8 cellular contexts compared by ENCODE assay signal in genomic region chr22:26672590-26673468, GRCh38. TPM values are rescaled to one million over a fixed set of nuclear protein-coding genes. Genes with fewer than 3 reads are reported as not detected.
A peak's percentile ranks its signal among the peaks of the same experiment; 100 is the strongest.
DNase-seq lines count a peak whose midpoint lies in the region; ATAC-seq, FAIRE-seq and TF ChIP-seq lines count a peak whose summit lies in the region.

No MANE protein-coding gene starts in this region.

- peak; percentile 66 for ATAC-seq in foreskin keratinocyte

- peak overlapping the region; percentile 95 for H3K4me2 ChIP-seq in neuronal stem cell (ENCODE audit: insufficient read depth, low read length, poor library complexity, severe bottlenecking)

- FAIRE-seq in G401.6 (lab: Jason Lieb, UNC), result peak; percentile 99
- no peak for FAIRE-seq in H54 (lab: Jason Lieb, UNC)

- peak overlapping the region; percentile 87 for H3K9ac ChIP-seq in neuronal stem cell (ENCODE audit: low read depth, low read length, poor library complexity)
- H3K9ac ChIP-seq in subcutaneous abdominal adipose tissue (ENCODE audit: low read length in 5 of 5), result peak overlapping the region; percentile 87 to 98 (median 95)

- TF ChIP-seq POLR2A in H54 (IDR thresholded peaks at IDR 0.05; ENCODE audit: low read depth, low read length), result peak; percentile 37; the same call in 1 of the 2 replicates

- peak overlapping the region; percentile 33 for H2BK5ac ChIP-seq in neuronal stem cell (ENCODE audit: low read length)

- TF ChIP-seq CTCF in foreskin keratinocyte (conservative IDR thresholded peaks at IDR 0.05), result peak; percentile 77

- H3K27me3 ChIP-seq in foreskin keratinocyte (no peaks in the 10 kb centered on the region), neuronal stem cell (ENCODE audit: control insufficient read depth in 3 of 3, insufficient read depth in 3 of 3, low read depth in 1 of 3, low read length in 3 of 3) (no peaks in the 10 kb centered on the region), subcutaneous abdominal adipose tissue (ENCODE audit: control insufficient read depth in 5 of 5, insufficient read depth in 4 of 5, low read length in 5 of 5) (no peaks in the 10 kb centered on the region)

- peak overlapping the region; percentile 87 for H3K18ac ChIP-seq in neuronal stem cell (ENCODE audit: low read length)

- H2AK5ac ChIP-seq in neuronal stem cell (ENCODE audit: low read depth, low read length), result no peak overlapping the region

- peak overlapping the region; percentile 82 for H3K23ac ChIP-seq in neuronal stem cell (ENCODE audit: low read depth, low read length, poor library complexity)

- H3K9me3 ChIP-seq in neuronal stem cell (replicated peaks in 1 of 2; ENCODE audit: control insufficient read depth in 2 of 2, insufficient read depth in 1 of 2, low read depth in 1 of 2, low read length in 2 of 2) (no peaks in the 10 kb centered on the region), subcutaneous abdominal adipose tissue (ENCODE audit: control insufficient read depth in 5 of 5, low read length in 5 of 5) (no peaks in the 10 kb centered on the region)

- DNase-seq in H54 (ENCODE audit: insufficient read length, low spot score), result peak; percentile 56
- peak; percentile 93 for DNase-seq in M059J (ENCODE audit: low read depth)
- DNase-seq in SIG-M5 treated with dmso at 0.1 percent for 504 hours (lab: John Stamatoyannopoulos, UW; ENCODE audit: unreplicated experiment), result peak; percentile 94
- DNase-seq in activated naive CD4-positive, alpha-beta T cell (lab: John Stamatoyannopoulos, UW), result peak; percentile 57 to 85 (median 69)
- peak; percentile 90 to 93 for DNase-seq in foreskin keratinocyte
- peak; percentile 89 for DNase-seq in neuronal stem cell (ENCODE audit: low spot score)

- no peak overlapping the region for H4K91ac ChIP-seq in neuronal stem cell (ENCODE audit: low read depth, low read length, poor library complexity)

- peak overlapping the region; percentile 66 for H2AFZ ChIP-seq in neuronal stem cell (ENCODE audit: low read length)

- H3K36me3 ChIP-seq in neuronal stem cell (replicated peaks in 1 of 2; ENCODE audit: control insufficient read depth in 2 of 2, insufficient read depth in 2 of 2, low read length in 2 of 2), result peaks cover 10 to 36% of the 10 kb centered on the region in 2 donors
- H3K36me3 ChIP-seq in subcutaneous abdominal adipose tissue (ENCODE audit: control insufficient read depth in 5 of 5, insufficient read depth in 5 of 5, low read length in 5 of 5), result no peaks in the 10 kb centered on the region

- H4K8ac ChIP-seq in neuronal stem cell (ENCODE audit: low read depth, low read length), result no peak overlapping the region

- H3K4me1 ChIP-seq in foreskin keratinocyte, result peaks cover 19% of the 10 kb centered on the region
- peaks cover 17 to 27% of the 10 kb centered on the region in 2 donors for H3K4me1 ChIP-seq in neuronal stem cell (ENCODE audit: control insufficient read depth in 2 of 2, insufficient read depth in 1 of 2, low read depth in 1 of 2, low read length in 2 of 2)
- peaks cover 9 to 40% (median 29%) of the 10 kb centered on the region in 5 donors for H3K4me1 ChIP-seq in subcutaneous abdominal adipose tissue (ENCODE audit: control insufficient read depth in 5 of 5, insufficient read depth in 5 of 5, low read length in 5 of 5)

- H3K27ac ChIP-seq in foreskin keratinocyte, result peak overlapping the region; percentile 98
- H3K27ac ChIP-seq in neuronal stem cell (replicated peaks; ENCODE audit: low read length), result peak overlapping the region; percentile 95
- peak overlapping the region; percentile 98 for H3K27ac ChIP-seq in subcutaneous abdominal adipose tissue (ENCODE audit: low read depth, low read length)

- WGBS in neuronal stem cell (ENCODE audit: extremely low coverage in 2 of 2, insufficient read length in 2 of 2, insufficient replicate concordance in 1 of 2), 2 donors, result no CpG with 5 or more reads among the region's 36 CpGs

- H3K4ac ChIP-seq in neuronal stem cell (ENCODE audit: low read length), result no peak overlapping the region

- peaks cover 2% of the 10 kb centered on the region for H3K79me1 ChIP-seq in neuronal stem cell (ENCODE audit: low read depth, low read length)

- H2BK15ac ChIP-seq in neuronal stem cell (ENCODE audit: low read length), result no peak overlapping the region

- H3K4me3 ChIP-seq in neuronal stem cell (ENCODE audit: low read length in 2 of 2), result peak overlapping the region; percentile 68 to 82
- peak overlapping the region; percentile 72 to 95 (median 87) for H3K4me3 ChIP-seq in subcutaneous abdominal adipose tissue (ENCODE audit: low read depth in 1 of 5, low read length in 5 of 5)

- H2BK120ac ChIP-seq in neuronal stem cell (ENCODE audit: low read depth, low read length), result no peak overlapping the region

- no peak overlapping the region for H2BK12ac ChIP-seq in neuronal stem cell (ENCODE audit: low read length)

- no peak overlapping the region for H3K14ac ChIP-seq in neuronal stem cell (ENCODE audit: low read length)

RNA-seq across cellular contexts. Expression of gene MIAT, which starts 15.4 kb away (rescaled TPM):
- 0.02 TPM in 2 replicates for total RNA-seq in M059J (2014; rRNA removed; shearing (Covaris generic))
- total RNA-seq in foreskin keratinocyte, result 0.28 and 0.37 TPM in 2 replicates
- polyA plus RNA-seq in foreskin keratinocyte, result 0.02 and 0.04 TPM in 2 replicates
- 42.5 TPM for polyA plus RNA-seq in neuronal stem cell (2013, experiment 1 of 2)
- 40.0 TPM for polyA plus RNA-seq in neuronal stem cell (2013, experiment 2 of 2)

RNA-seq across cellular contexts. Expression of gene CRYBA4, which starts 51.1 kb away (rescaled TPM):
- not detected in 2 replicates for total RNA-seq in M059J (2014; rRNA removed; shearing (Covaris generic))
- total RNA-seq in foreskin keratinocyte, result not detected in 2 replicates
- polyA plus RNA-seq in foreskin keratinocyte, result not detected in 2 replicates
- 1.1 TPM for polyA plus RNA-seq in neuronal stem cell (2013, experiment 1 of 2)
- 1.2 TPM for polyA plus RNA-seq in neuronal stem cell (2013, experiment 2 of 2)

RNA-seq across cellular contexts. Expression of gene CRYBB1, which starts 55.0 kb away (rescaled TPM):
- total RNA-seq in M059J (2014; rRNA removed; shearing (Covaris generic)), result not detected in 2 replicates
- total RNA-seq in foreskin keratinocyte, result not detected in 2 replicates
- not detected in 2 replicates for polyA plus RNA-seq in foreskin keratinocyte
- 0.14 TPM for polyA plus RNA-seq in neuronal stem cell (2013, experiment 1 of 2)
- 0.12 TPM for polyA plus RNA-seq in neuronal stem cell (2013, experiment 2 of 2)

Comparison
In these comparisons a context has a peak if more than half of its experiments do, and no peak if none do; other contexts are left out.
1. Peak in every context shown above with its lines: DNase-seq, ATAC-seq, H3K4me3 ChIP-seq and H3K27ac ChIP-seq.